Comparison of ENCODE assay signal across 8 cellular contexts in the genomic region with DNA sequence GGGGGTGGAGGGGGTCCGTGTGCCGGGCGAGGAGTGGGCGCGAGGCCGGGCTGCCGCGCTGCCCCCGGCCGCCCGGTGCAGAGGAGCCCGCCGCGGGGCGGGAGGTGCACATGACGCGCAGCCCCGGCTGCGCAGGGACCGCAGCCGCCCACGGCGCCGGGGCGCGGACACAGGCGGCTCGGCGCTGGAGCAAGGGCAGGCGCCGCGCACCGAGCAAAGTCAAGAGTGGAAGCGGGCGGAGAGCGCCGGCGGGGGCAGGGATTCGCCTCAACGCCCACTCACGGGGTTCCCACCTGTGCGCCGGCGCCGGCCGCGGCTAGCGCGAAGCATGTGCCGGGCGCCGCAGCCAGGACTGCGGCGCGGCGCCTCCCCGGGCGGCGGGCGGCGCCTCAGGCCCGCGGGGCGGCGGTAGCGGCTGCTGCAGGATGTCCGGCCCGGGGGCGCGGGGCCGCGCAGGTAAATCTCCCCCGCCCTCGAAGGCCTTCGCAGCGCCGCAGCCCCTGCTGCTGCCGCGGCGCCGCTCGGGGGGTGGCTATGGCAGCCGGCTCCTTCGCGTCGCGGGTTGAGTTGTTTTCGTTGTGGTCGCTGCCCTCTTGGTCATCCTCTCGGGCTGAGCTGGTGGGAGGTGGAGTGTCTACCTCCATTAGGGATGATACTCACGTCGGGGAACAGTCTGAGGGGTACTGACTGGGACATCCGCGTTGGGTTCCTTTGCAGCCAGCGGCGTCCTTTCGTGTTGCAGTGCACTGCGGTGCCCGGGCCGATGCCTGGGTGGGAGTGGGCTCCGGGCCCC.
DNase-seq lines count a peak whose midpoint lies in the region; ATAC-seq and TF ChIP-seq lines count a peak whose summit lies in the region.

No MANE protein-coding gene starts in this region.

- H3K27me3 ChIP-seq in lower lobe of right lung (ENCODE audit: low read depth): peaks cover 26% of the 10 kb centered on the region
- H3K27me3 ChIP-seq in transverse colon: peaks cover 53% of the 10 kb centered on the region

- no peak for TF ChIP-seq POLR2A in transverse colon (IDR thresholded peaks at IDR 0.05)

- POLR2A ChIA-PET in activated CD4-positive, alpha-beta T cell treated with anti-CD3 and anti-CD28 coated beads, Interleukin-2, amount 10 ng/mL, durations not matched to agents 7 days and 5 days (lab: Charles Lee): no interaction called here

- WGBS in transverse colon (ENCODE audit: low coverage in 1 of 2), 2 donors: 2% methylated on average over 9 of the region's 101 CpGs; no CpG with 5 or more reads in 1 of the 2 donors

- H3K36me3 ChIP-seq in lower lobe of right lung: no peaks in the 10 kb centered on the region
- H3K36me3 ChIP-seq in transverse colon: no peaks in the 10 kb centered on the region

- H3K36me3 Mint-ChIP-seq in activated CD4-positive, alpha-beta T cell treated with anti-CD3 and anti-CD28 coated beads, Interleukin-2, amount 10 ng/mL, durations not matched to agents 7 days and 5 days (ENCODE audit: low read depth): no peaks in the 10 kb centered on the region

- in situ Hi-C loops in transverse colon (cut with MboI; ENCODE audit: low pct_ligation_motif_present in 1 of 4, low pct_unique_long_range_greater_than_20kb in 1 of 4, low sequenced_read_pairs in 3 of 4): no loop called here

- H3K4me1 Mint-ChIP-seq in activated CD4-positive, alpha-beta T cell treated with anti-CD3 and anti-CD28 coated beads, Interleukin-2, amount 10 ng/mL, durations not matched to agents 7 days and 5 days: peaks cover 4% of the 10 kb centered on the region

- DNase-seq in activated CD4-positive, alpha-beta T cell treated with anti-CD3 and anti-CD28 coated beads, Interleukin-2, amount 10 ng/mL, durations not matched to agents 7 days and 5 days: no peak
- DNase-seq in activated CD4-positive, alpha-beta T cell treated with anti-CD3 and anti-CD28 coated beads, Interleukin-2, amount 50 U/mL, for 48 hours: no peak
- peak; percentile 11 for DNase-seq in NCI-H226
- peak; percentile 69 for DNase-seq in ecto neural progenitor cell (ENCODE audit: low spot score)
- DNase-seq in lower lobe of right lung: peak; percentile 52
- no peak for DNase-seq in transverse colon
- no peak for DNase-seq in cerebellar nuclear complex (lab: John Stamatoyannopoulos, UW)

- no peak for TF ChIP-seq EP300 in transverse colon (IDR thresholded peaks at IDR 0.05; ENCODE audit: low read depth)

- peak; percentile 48 for ATAC-seq in HG02623 (IDR thresholded peaks at IDR 0.05; ENCODE audit: unreplicated experiment)
- ATAC-seq in lower lobe of right lung: peak; percentile 75 to 83

- H3K9me3 Mint-ChIP-seq in activated CD4-positive, alpha-beta T cell treated with anti-CD3 and anti-CD28 coated beads, Interleukin-2, amount 10 ng/mL, durations not matched to agents 7 days and 5 days: no peaks in the 10 kb centered on the region

- no peak for TF ChIP-seq CTCF in lower lobe of right lung (IDR thresholded peaks at IDR 0.05)
- TF ChIP-seq CTCF in transverse colon (IDR thresholded peaks at IDR 0.05): no peak

- H3K4me3 Mint-ChIP-seq in activated CD4-positive, alpha-beta T cell treated with anti-CD3 and anti-CD28 coated beads, Interleukin-2, amount 10 ng/mL, durations not matched to agents 7 days and 5 days: peak overlapping the region; percentile 44

- H3K4me3 ChIP-seq in lower lobe of right lung (peak overlapping the region; percentile 53), transverse colon (peak overlapping the region; percentile 36 to 55 (median 50))

- intact Hi-C loops in lower lobe of right lung (cut with DNase I) (no loop called here), transverse colon (cut with DNase I; ENCODE audit: low total_unique reads) (loop anchor here (10.0 kb wide), 1 partner anchor 101 kb away; no protein-coding TSS in a partner anchor)

- H3K9me3 ChIP-seq in lower lobe of right lung (no peaks in the 10 kb centered on the region), transverse colon (no peaks in the 10 kb centered on the region)

- H3K27ac Mint-ChIP-seq in activated CD4-positive, alpha-beta T cell treated with anti-CD3 and anti-CD28 coated beads, Interleukin-2, amount 10 ng/mL, durations not matched to agents 7 days and 5 days: no peak overlapping the region

- no peaks in the 10 kb centered on the region for H3K4me1 ChIP-seq in lower lobe of right lung
- H3K4me1 ChIP-seq in transverse colon: peaks cover 0 to 7% (median 0%) of the 10 kb centered on the region in 4 donors

- H3K27me3 Mint-ChIP-seq in activated CD4-positive, alpha-beta T cell treated with anti-CD3 and anti-CD28 coated beads, Interleukin-2, amount 10 ng/mL, durations not matched to agents 7 days and 5 days: peaks cover 39% of the 10 kb centered on the region

- CTCF ChIA-PET in activated CD4-positive, alpha-beta T cell treated with anti-CD3 and anti-CD28 coated beads, Interleukin-2, amount 10 ng/mL, durations not matched to agents 7 days and 5 days (lab: Charles Lee): no interaction called here

- H3K27ac ChIP-seq in lower lobe of right lung (peak overlapping the region; percentile 36), transverse colon (peak overlapping the region; percentile 48 to 76 (median 66))

Comparison
In these comparisons a context has a peak if more than half of its experiments do, and no peak if none do; other contexts are left out.
1. DNase-seq: peak in NCI-H226 (single experiment), ecto neural progenitor cell (single experiment) and lower lobe of right lung (single experiment); none in activated CD4-positive, alpha-beta T cell treated with anti-CD3 and anti-CD28 coated beads, Interleukin-2, amount 10 ng/mL, durations not matched to agents 7 days and 5 days (single experiment), activated CD4-positive, alpha-beta T cell treated with anti-CD3 and anti-CD28 coated beads, Interleukin-2, amount 50 U/mL, for 48 hours (0 of 2), transverse colon (single experiment) and cerebellar nuclear complex (0 of 2).